Comparison of ENCODE assay signal across 8 cellular contexts in genomic region chr11:114317738-114318137, GRCh38. TPM values are rescaled to one million over a fixed set of nuclear protein-coding genes. Genes with fewer than 3 reads are reported as not detected.
DNase-seq lines count a peak whose midpoint lies in the region; ATAC-seq and TF ChIP-seq lines count a peak whose summit lies in the region.

No MANE protein-coding gene starts in this region.

- TF ChIP-seq CTCF in BJ (IDR thresholded peaks at IDR 0.05; ENCODE audit: insufficient read depth, low read depth, low read length) (peak; percentile 54), WI38 (IDR thresholded peaks at IDR 0.05; ENCODE audit: low read depth, low read length) (peak; percentile 68)

- no peak for ATAC-seq in HG02588 (IDR thresholded peaks at IDR 0.05; ENCODE audit: unreplicated experiment)

- peaks cover 17% of the 10 kb centered on the region for H3K36me3 ChIP-seq in BJ (ENCODE audit: control insufficient read depth, insufficient read depth, low read length)

- no peak for TF ChIP-seq EP300 in Ishikawa (IDR thresholded peaks at IDR 0.05; ENCODE audit: borderline replicate concordance)

- DNase-seq in BJ (ENCODE audit: low read depth), result no peak
- peak; percentile 42 for DNase-seq in kidney tubule cell (ENCODE audit: low spot score)
- DNase-seq in cerebellum (ENCODE audit: low spot score), result no peak
- DNase-seq in NCI-H1436 treated with DMSO at 0.1 percent for 48 hours (lab: John Stamatoyannopoulos, UW), result no peak
- no peak for DNase-seq in A172 (ENCODE audit: low spot score)

- no peak overlapping the region for H3K4me3 ChIP-seq in BJ (ENCODE audit: low read depth, low read length)
- H3K4me3 ChIP-seq in WI38 (ENCODE audit: low read depth, low read length), result no peak overlapping the region

- H3K27me3 ChIP-seq in BJ (ENCODE audit: control insufficient read depth, insufficient read depth, low read length), result no peaks in the 10 kb centered on the region

- peak; percentile 32 for TF ChIP-seq RAD21 in Ishikawa (IDR thresholded peaks at IDR 0.05; ENCODE audit: low read depth)

- CTCF ChIA-PET in BJ (lab: Yijun Ruan, JAX), result interaction anchor here (0.8 to 3.2 kb wide), 6 partner anchors 10 to 516 kb away, joined by 3 to 13 read pairs (median 3); no protein-coding TSS in a partner anchor

- POLR2A ChIA-PET in BJ (lab: Charles Lee), result no interaction called here

TF ChIP-seq in Ishikawa, 13 proteins besides CTCF, POLR2A, EP300 and RAD21:
- TF ChIP-seq, protein P1, sequence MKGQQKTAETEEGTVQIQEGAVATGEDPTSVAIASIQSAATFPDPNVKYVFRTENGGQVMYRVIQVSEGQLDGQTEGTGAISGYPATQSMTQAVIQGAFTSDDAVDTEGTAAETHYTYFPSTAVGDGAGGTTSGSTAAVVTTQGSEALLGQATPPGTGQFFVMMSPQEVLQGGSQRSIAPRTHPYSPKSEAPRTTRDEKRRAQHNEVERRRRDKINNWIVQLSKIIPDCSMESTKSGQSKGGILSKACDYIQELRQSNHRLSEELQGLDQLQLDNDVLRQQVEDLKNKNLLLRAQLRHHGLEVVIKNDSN (IDR thresholded peaks at IDR 0.05), result no peak
- 0 out of 2 replicates have a peak, but pooled peaks have one; percentile 48 for TF ChIP-seq MAX (IDR thresholded peaks at IDR 0.05)

RNA-seq across cellular contexts. Expression of gene NNMT, which starts 21.5 kb away (rescaled TPM):
- 590 and 724 TPM in 2 replicates for polyA plus RNA-seq in BJ (2011; rRNA removed)
- polyA minus RNA-seq in BJ (2011; rRNA and poly(A)+ RNA removed), result 207 and 313 TPM in 2 replicates
- total RNA-seq in cerebellum, result 0.45 TPM
- total RNA-seq in A172 (2014; rRNA removed; shearing (Covaris generic)), result 109 and 204 TPM in 2 replicates

Comparison
In these comparisons a context has a peak if more than half of its experiments do, and no peak if none do; other contexts are left out.
1. RNA of gene NNMT, which starts 21.5 kb away (total RNA-seq): 109 to 204 TPM in A172; 0.45 TPM in cerebellum (single experiment); every median in the first group is over 10 times any median in the second.